Comparison of ENCODE assay signal across 16 cellular contexts in genomic region chr10:12393831-12394230, GRCh38. TPM values are rescaled to one million over a fixed set of nuclear protein-coding genes. Genes with fewer than 3 reads are reported as not detected.
A peak's percentile ranks its signal among the peaks of the same experiment; 100 is the strongest.
DNase-seq lines count a peak whose midpoint lies in the region; ATAC-seq and TF ChIP-seq lines count a peak whose summit lies in the region.
"Had no signal": no experiment of that assay in that cellular context is flagged by ENCODE, and none has a peak within 500 bp of the region (broad histone marks: within the 10 kb centered on the region; RNA-seq: fewer than 3 reads in every experiment).

No MANE protein-coding gene starts in this region.

- no peaks in the 10 kb centered on the region for H3K27me3 Mint-ChIP-seq in memory B cell
- H3K27me3 Mint-ChIP-seq: CD4-positive, CD25-positive, alpha-beta regulatory T cell; CD8-positive, alpha-beta memory T cell had no signal

- no peak overlapping the region for H2AK9ac ChIP-seq in IMR-90 (replicated peaks; ENCODE audit: low read depth, low read length, poor library complexity)

- H3F3A ChIP-seq in PC-3 (ENCODE audit: low read length, unreplicated experiment), result no peaks in the 10 kb centered on the region

- H4K8ac ChIP-seq in IMR-90 (ENCODE audit: low read depth in 2 of 2, low read length in 2 of 2), result no peak overlapping the region

- dilution Hi-C loops in IMR-90 (cut with HindIII; ENCODE audit: low sequenced_read_pairs, unreplicated experiment), result no loop called here

- no peak overlapping the region for H4K91ac ChIP-seq in IMR-90 (ENCODE audit: insufficient read depth, low read depth, low read length)

- no peak for TF ChIP-seq RAD21 in IMR-90 (IDR thresholded peaks at IDR 0.05; ENCODE audit: low read length)

- H3K36me3 ChIP-seq in IMR-90 (ENCODE audit: control insufficient read depth, insufficient read depth, low read length) (no peaks in the 10 kb centered on the region), PC-3 (ENCODE audit: low read depth, low read length) (no peaks in the 10 kb centered on the region)
- H3K36me3 ChIP-seq: BE2C had no signal

- no peak overlapping the region for H3K9ac ChIP-seq in IMR-90 (ENCODE audit: low read depth, low read length)
- H3K9ac ChIP-seq in PC-3 (ENCODE audit: low read length), result peak overlapping the region; percentile 20; the same call in 1 of the 2 replicates

- in situ Hi-C loops in IMR-90 (cut with MboI; ENCODE audit: low sequenced_read_pairs), result no loop called here

- H3K4me2 ChIP-seq in IMR-90 (ENCODE audit: low read depth, low read length) (no peak overlapping the region), PC-3 (ENCODE audit: low read length) (peak overlapping the region; percentile 37)

- H3K23ac ChIP-seq in IMR-90 (ENCODE audit: low read depth, low read length), result no peak overlapping the region

- no peaks in the 10 kb centered on the region; the same call in 1 of the 2 replicates for H3K9me1 ChIP-seq in IMR-90 (ENCODE audit: insufficient read depth, low read length)

- H2AFZ ChIP-seq in IMR-90 (replicated peaks; ENCODE audit: low read length, poor library complexity) (no peak overlapping the region), PC-3 (ENCODE audit: low read length) (no peak overlapping the region)

- no peak overlapping the region for H2BK15ac ChIP-seq in IMR-90 (ENCODE audit: low read depth, low read length)

- H3K9me3 ChIP-seq in IMR-90 (ENCODE audit: control insufficient read depth, insufficient read depth, low read length) (no peaks in the 10 kb centered on the region), PC-3 (ENCODE audit: low read length) (no peaks in the 10 kb centered on the region)
- H3K9me3 ChIP-seq: BE2C had no signal

- intact Hi-C loops in IMR-90 (cut with micrococcal nuclease), result no loop called here
- intact Hi-C loops in PC-3 (cut with micrococcal nuclease), result no loop called here
- intact Hi-C loops in posterior vena cava (cut with DNase I), result no loop called here

- no peak overlapping the region for H3K14ac ChIP-seq in IMR-90 (replicated peaks; ENCODE audit: low read depth, low read length)

- no peak for TF ChIP-seq POLR2A in IMR-90 (IDR thresholded peaks at IDR 0.05; ENCODE audit: low read depth, low read length)

- CTCF ChIA-PET in IMR-90 (lab: Yijun Ruan, JAX) (no interaction called here), PC-3 (lab: Charles Lee) (no interaction called here)

- H3K36me3 Mint-ChIP-seq in memory B cell, result peaks cover 8% of the 10 kb centered on the region

- no peak overlapping the region for H3K27ac ChIP-seq in IMR-90 (ENCODE audit: insufficient read depth, low read length)
- H3K27ac ChIP-seq in PC-3 (ENCODE audit: low read length), result peak overlapping the region; percentile 91

- H3K56ac ChIP-seq in IMR-90 (ENCODE audit: extremely low read depth, insufficient read depth, low read length), result no peak overlapping the region

- peaks cover 51% of the 10 kb centered on the region for H3K4me1 Mint-ChIP-seq in memory B cell

- no peaks in the 10 kb centered on the region for H3K79me1 ChIP-seq in IMR-90 (ENCODE audit: low read depth in 1 of 2, low read length in 2 of 2)

- no peak overlapping the region for H2BK5ac ChIP-seq in IMR-90 (ENCODE audit: low read depth, low read length, poor library complexity, severe bottlenecking)

- no TSS peak for BruUV-seq in IMR-90 (replicated peaks; lab: Mats Ljungman, UMichigan)
- BruUV-seq in PC-3 (replicated peaks; lab: Mats Ljungman, UMichigan), result no TSS peak

- H2BK20ac ChIP-seq in IMR-90 (ENCODE audit: low read depth, low read length), result no peak overlapping the region

- TF ChIP-seq CTCF in IMR-90 (conservative IDR thresholded peaks at IDR 0.05; ENCODE audit: low read depth, low read length) (no peak), PC-3 (conservative IDR thresholded peaks at IDR 0.05; ENCODE audit: low read depth, low read length) (no peak)

- H3K18ac ChIP-seq in IMR-90 (ENCODE audit: low read depth, low read length), result no peak overlapping the region

- H3K4me1 ChIP-seq in IMR-90 (ENCODE audit: control insufficient read depth, insufficient read depth, low read length), result peaks cover 11% of the 10 kb centered on the region
- peaks cover 11% of the 10 kb centered on the region for H3K4me1 ChIP-seq in PC-3 (ENCODE audit: insufficient read depth, low read length)
- H3K4me1 ChIP-seq: BE2C had no signal

- no peak overlapping the region for H4K5ac ChIP-seq in IMR-90 (ENCODE audit: low read depth, low read length)

- H2AK5ac ChIP-seq in IMR-90 (ENCODE audit: low read depth, low read length), result 0 out of 2 replicates have a peak overlapping the region, but pooled peaks have one; percentile 43

- POLR2A ChIA-PET in IMR-90 (lab: Charles Lee; ENCODE audit: unreplicated experiment), result no interaction called here
- POLR2A ChIA-PET in PC-3 (lab: Charles Lee; ENCODE audit: unreplicated experiment), result no interaction called here

- H4K20me1 ChIP-seq in IMR-90 (ENCODE audit: insufficient read depth, low read length) (no peaks in the 10 kb centered on the region), PC-3 (ENCODE audit: low read length) (no peaks in the 10 kb centered on the region)

- ATAC-seq in IMR-90 (ENCODE audit: low read depth) (no peak), PC-3 (no peak), memory B cell (ENCODE audit: low read depth) (no peak)

- H3K4ac ChIP-seq in IMR-90 (ENCODE audit: low read depth, low read length), result no peak overlapping the region

- peak overlapping the region; percentile 79 for H3K27ac Mint-ChIP-seq in memory B cell

- H3K9me3 Mint-ChIP-seq in memory B cell, result no peaks in the 10 kb centered on the region
- H3K9me3 Mint-ChIP-seq: CD8-positive, alpha-beta memory T cell; H9 had no signal

- no peaks in the 10 kb centered on the region for H3K9me2 ChIP-seq in PC-3 (replicated peaks; ENCODE audit: low read length)

- no peak for DNase-seq in IMR-90
- no peak for DNase-seq in PC-3
- no peak for DNase-seq in memory B cell (ENCODE audit: low spot score in 2 of 2)
- DNase-seq in posterior vena cava (ENCODE audit: low spot score), result peak; percentile 74
- DNase-seq in NCI-H2107 treated with DMSO at 0.1 percent for 48 hours (lab: John Stamatoyannopoulos, UW; ENCODE audit: unreplicated experiment), result no peak
- DNase-seq in dedifferentiated amniotic fluid mesenchymal stem cell (ENCODE audit: extremely low spot score), result no peak
- DNase-seq in cortex of kidney (lab: John Stamatoyannopoulos, UW), result no peak
- DNase-seq in activated CD4-positive, alpha-beta T cell treated with anti-CD3 and anti-CD28 coated beads for 1 hour, result no peak
- DNase-seq: ACHN; BE2C; C1 segment of cervical spinal cord; CD4-positive, CD25-positive, alpha-beta regulatory T cell; CD8-positive, alpha-beta memory T cell; COR-L47; GOT3; H9 had no signal

- WGBS in IMR-90 (ENCODE audit: extremely low coverage in 2 of 2, insufficient read length in 1 of 2), 2 experiments, result 100% methylated on average over 1 of the region's 13 CpGs; no CpG with 5 or more reads in 1 of the 2 experiments

- H3K27me3 ChIP-seq in IMR-90 (ENCODE audit: control insufficient read depth, insufficient read depth, low read length), result 0 out of 2 replicates have a peak, but pooled peaks cover 2% of the 10 kb centered on the region
- no peaks in the 10 kb centered on the region for H3K27me3 ChIP-seq in PC-3 (ENCODE audit: low read length)
- H3K27me3 ChIP-seq: BE2C had no signal

- no peak overlapping the region for H3K4me3 ChIP-seq in IMR-90 (ENCODE audit: insufficient read depth, low read depth, low read length)
- no peak overlapping the region for H3K4me3 ChIP-seq in PC-3 (ENCODE audit: low read length)

- H3K79me2 ChIP-seq in PC-3 (ENCODE audit: low read length), result no peaks in the 10 kb centered on the region

- no peak overlapping the region for H3K4me3 Mint-ChIP-seq in memory B cell
- H3K4me3 Mint-ChIP-seq: CD4-positive, CD25-positive, alpha-beta regulatory T cell; CD8-positive, alpha-beta memory T cell; H9 had no signal

- H2BK120ac ChIP-seq in IMR-90 (ENCODE audit: low read depth, low read length), result no peak overlapping the region

TF ChIP-seq in IMR-90, 13 proteins besides CTCF, POLR2A, EP300 and RAD21:
- TF ChIP-seq RFX5 (IDR thresholded peaks at IDR 0.05; ENCODE audit: low read depth, low read length), result no peak
- TF ChIP-seq MXI1 (IDR thresholded peaks at IDR 0.05; ENCODE audit: borderline replicate concordance, low read depth, low read length), result no peak
- no peak for TF ChIP-seq NFE2L2 (IDR thresholded peaks at IDR 0.05; ENCODE audit: low read depth, low read length)
- TF ChIP-seq MAZ (IDR thresholded peaks at IDR 0.05; ENCODE audit: borderline replicate concordance, low read depth, low read length), result no peak
- TF ChIP-seq, protein P1, sequence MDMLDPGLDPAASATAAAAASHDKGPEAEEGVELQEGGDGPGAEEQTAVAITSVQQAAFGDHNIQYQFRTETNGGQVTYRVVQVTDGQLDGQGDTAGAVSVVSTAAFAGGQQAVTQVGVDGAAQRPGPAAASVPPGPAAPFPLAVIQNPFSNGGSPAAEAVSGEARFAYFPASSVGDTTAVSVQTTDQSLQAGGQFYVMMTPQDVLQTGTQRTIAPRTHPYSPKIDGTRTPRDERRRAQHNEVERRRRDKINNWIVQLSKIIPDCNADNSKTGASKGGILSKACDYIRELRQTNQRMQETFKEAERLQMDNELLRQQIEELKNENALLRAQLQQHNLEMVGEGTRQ (IDR thresholded peaks at IDR 0.05; ENCODE audit: low read depth, low read length), result no peak
- no peak for TF ChIP-seq FOS (IDR thresholded peaks at IDR 0.05; ENCODE audit: low read depth, low read length)
- TF ChIP-seq RCOR1 (IDR thresholded peaks at IDR 0.05; ENCODE audit: insufficient replicate concordance, low read length), result no peak
- TF ChIP-seq, protein P2, sequence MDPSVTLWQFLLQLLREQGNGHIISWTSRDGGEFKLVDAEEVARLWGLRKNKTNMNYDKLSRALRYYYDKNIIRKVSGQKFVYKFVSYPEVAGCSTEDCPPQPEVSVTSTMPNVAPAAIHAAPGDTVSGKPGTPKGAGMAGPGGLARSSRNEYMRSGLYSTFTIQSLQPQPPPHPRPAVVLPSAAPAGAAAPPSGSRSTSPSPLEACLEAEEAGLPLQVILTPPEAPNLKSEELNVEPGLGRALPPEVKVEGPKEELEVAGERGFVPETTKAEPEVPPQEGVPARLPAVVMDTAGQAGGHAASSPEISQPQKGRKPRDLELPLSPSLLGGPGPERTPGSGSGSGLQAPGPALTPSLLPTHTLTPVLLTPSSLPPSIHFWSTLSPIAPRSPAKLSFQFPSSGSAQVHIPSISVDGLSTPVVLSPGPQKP (IDR thresholded peaks at IDR 0.05; ENCODE audit: borderline replicate concordance, low read depth, low read length), result no peak
- TF ChIP-seq MAFK (IDR thresholded peaks at IDR 0.05; ENCODE audit: low read depth, low read length), result no peak
- TF ChIP-seq SMC3 (IDR thresholded peaks at IDR 0.05; ENCODE audit: low read depth, low read length), result no peak
- no peak for TF ChIP-seq CEBPB (IDR thresholded peaks at IDR 0.05; ENCODE audit: low read depth, low read length)
- no peak for TF ChIP-seq BHLHE40 (IDR thresholded peaks at IDR 0.05; ENCODE audit: low read depth, low read length)

RNA-seq across cellular contexts. Expression of gene CAMK1D, which starts 44.5 kb away (rescaled TPM):
- total RNA-seq in IMR-90 (2012; rRNA removed), result 4.2 and 5.0 TPM in 2 replicates
- polyA plus RNA-seq in IMR-90 (2012; rRNA removed), result 4.1 and 5.3 TPM in 2 replicates
- 2.5 and 2.6 TPM in 2 replicates for polyA plus RNA-seq in IMR-90 (2012; cell fraction: cytosol; rRNA removed)
- 3.2 and 9.7 TPM in 2 replicates for polyA plus RNA-seq in IMR-90 (2012; cell fraction: nucleus; rRNA removed; ENCODE audit: low replicate concordance)
- total RNA-seq in PC-3 (2014; rRNA removed), result 1.3 and 2.1 TPM in 2 replicates
- total RNA-seq in posterior vena cava, result 10 to 100 TPM; 12.2 to 17.8 TPM
